Comparison of ENCODE assay signal across 16 cellular contexts in the genomic region with DNA sequence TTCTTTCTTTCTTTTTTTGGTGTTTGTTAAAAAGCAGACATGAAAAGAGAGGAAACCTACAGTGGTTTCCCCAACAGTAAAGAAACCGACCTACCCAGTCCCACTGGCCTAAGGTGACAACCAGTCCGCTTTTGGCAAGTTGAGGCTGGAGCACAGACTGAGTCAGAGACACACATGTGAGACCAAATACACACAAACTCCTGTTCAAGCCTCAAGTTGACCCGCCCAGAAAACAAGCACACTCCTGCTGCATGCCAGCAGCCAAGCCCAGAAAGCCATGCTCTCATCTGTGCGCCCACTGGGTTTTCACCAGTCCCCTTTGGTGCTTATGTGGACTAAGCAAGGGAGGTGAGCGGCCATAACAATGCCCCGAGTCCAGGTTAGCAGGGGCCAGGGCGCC.
"Had no signal": no experiment of that assay in that cellular context is flagged by ENCODE, and none has a peak within 500 bp of the region (broad histone marks: within the 10 kb centered on the region; RNA-seq: fewer than 3 reads in every experiment).

No MANE protein-coding gene starts in this region.

- H3K27ac ChIP-seq: prostate gland had no signal

- H3K27me3 Mint-ChIP-seq: activated CD4-positive, alpha-beta memory T cell treated with anti-CD3 and anti-CD28 coated beads, Interleukin-2, amount 10 ng/mL, durations not matched to agents 7 days and 5 days; activated naive CD8-positive, alpha-beta T cell; central memory CD8-positive, alpha-beta T cell; stimulated activated naive CD8-positive, alpha-beta T cell treated with anti-CD3 and anti-CD28 coated beads, Interleukin-15, Interleukin-2, amounts not matched to agents 100 ng/mL and 50 ng/mL, for 24 hours; type B pancreatic cell had no signal

- H3K4me1 Mint-ChIP-seq: activated CD4-positive, alpha-beta memory T cell treated with anti-CD3 and anti-CD28 coated beads, Interleukin-2, amount 10 ng/mL, durations not matched to agents 7 days and 5 days; central memory CD8-positive, alpha-beta T cell had no signal

- DNase-seq: activated CD4-positive, alpha-beta memory T cell treated with anti-CD3 and anti-CD28 coated beads, Interleukin-2, amount 10 ng/mL, durations not matched to agents 7 days and 5 days; activated CD4-positive, alpha-beta T cell treated with anti-CD3 and anti-CD28 coated beads for 4 hours; activated CD8-positive, alpha-beta memory T cell treated with anti-CD3 and anti-CD28 coated beads, Interleukin-2, amount 50 U/mL, for 48 hours; activated gamma-delta T cell treated with Interleukin-2 at 50 U/mL for 16 hours; activated T-cell treated with anti-CD3 and anti-CD28 coated beads, Interleukin-2, amount 50 U/mL, for 72 hours; amniotic stem cell; cortex of kidney; effector CD8-positive, alpha-beta T cell; mesendoderm; nephron progenitor cell; T-helper 2 cell had no signal

- H3K27ac Mint-ChIP-seq: activated CD4-positive, alpha-beta memory T cell treated with anti-CD3 and anti-CD28 coated beads, Interleukin-2, amount 10 ng/mL, durations not matched to agents 7 days and 5 days; activated naive CD8-positive, alpha-beta T cell; activated T-cell treated with anti-CD3 and anti-CD28 coated beads, Interleukin-2, amount 50 U/mL, for 72 hours; stimulated activated naive CD8-positive, alpha-beta T cell treated with anti-CD3 and anti-CD28 coated beads, Interleukin-15, Interleukin-2, amounts not matched to agents 100 ng/mL and 50 ng/mL, for 24 hours; type B pancreatic cell had no signal

- H3K4me1 ChIP-seq: prostate gland had no signal

- H3K4me3 ChIP-seq: prostate gland had no signal

- H3K36me3 ChIP-seq: prostate gland had no signal

- H3K9me3 ChIP-seq: prostate gland had no signal

- H3K4me3 Mint-ChIP-seq: activated CD4-positive, alpha-beta memory T cell treated with anti-CD3 and anti-CD28 coated beads, Interleukin-2, amount 10 ng/mL, durations not matched to agents 7 days and 5 days; activated naive CD8-positive, alpha-beta T cell; activated T-cell treated with anti-CD3 and anti-CD28 coated beads, Interleukin-2, amount 50 U/mL, for 72 hours; central memory CD8-positive, alpha-beta T cell; nephron progenitor cell; stimulated activated naive CD8-positive, alpha-beta T cell treated with anti-CD3 and anti-CD28 coated beads, Interleukin-15, Interleukin-2, amounts not matched to agents 100 ng/mL and 50 ng/mL, for 24 hours; type B pancreatic cell had no signal

- H3K9me3 Mint-ChIP-seq: activated CD4-positive, alpha-beta memory T cell treated with anti-CD3 and anti-CD28 coated beads, Interleukin-2, amount 10 ng/mL, durations not matched to agents 7 days and 5 days; activated T-cell treated with anti-CD3 and anti-CD28 coated beads, Interleukin-2, amount 50 U/mL, for 72 hours; central memory CD8-positive, alpha-beta T cell; nephron progenitor cell; stimulated activated naive CD8-positive, alpha-beta T cell treated with anti-CD3 and anti-CD28 coated beads, Interleukin-15, Interleukin-2, amounts not matched to agents 100 ng/mL and 50 ng/mL, for 24 hours; type B pancreatic cell had no signal
